Comparison of ENCODE assay signal across 8 cellular contexts in genomic region chr13:52851153-52851962, GRCh38. TPM values are rescaled to one million over a fixed set of nuclear protein-coding genes. Genes with fewer than 3 reads are reported as not detected.
DNase-seq lines count a peak whose midpoint lies in the region; ATAC-seq and TF ChIP-seq lines count a peak whose summit lies in the region.

No MANE protein-coding gene starts in this region.

- no peaks in the 10 kb centered on the region for H3K36me3 Mint-ChIP-seq in nephron progenitor cell (ENCODE audit: low read depth)

- peaks cover 66% of the 10 kb centered on the region for H3K4me1 Mint-ChIP-seq in nephron progenitor cell

- peak overlapping the region; percentile 82 for H3K27ac Mint-ChIP-seq in nephron progenitor cell

- DNase-seq in DMS79 treated with DMSO at 0.1 percent for 48 hours (lab: John Stamatoyannopoulos, UW), result peak; percentile 48
- no peak for DNase-seq in DMS79 (lab: John Stamatoyannopoulos, UW)
- DNase-seq in LHCN-M2 (ENCODE audit: low read depth), result peak; percentile 11
- peak; percentile 13 for DNase-seq in fibroblast of peridontal ligament (ENCODE audit: extremely low read depth)
- peak; percentile 56 for DNase-seq in nephron progenitor cell
- no peak for DNase-seq in DMS114 treated with DMSO at 0.1 percent for 48 hours (lab: John Stamatoyannopoulos, UW; ENCODE audit: unreplicated experiment)

- H3K4me3 ChIP-seq in WI38 (ENCODE audit: low read depth, low read length), result peak overlapping the region; percentile 49

- H3K27me3 Mint-ChIP-seq in nephron progenitor cell (ENCODE audit: low read depth, poor library complexity), result peaks cover 67% of the 10 kb centered on the region

- H3K4me3 Mint-ChIP-seq in nephron progenitor cell, result peak overlapping the region; percentile 93

- H3K9me3 Mint-ChIP-seq in nephron progenitor cell, result peaks cover 6% of the 10 kb centered on the region

- no peak for TF ChIP-seq CTCF in WI38 (IDR thresholded peaks at IDR 0.05; ENCODE audit: low read depth, low read length)
- no peak for TF ChIP-seq CTCF in nephron progenitor cell (IDR thresholded peaks at IDR 0.05)

- peak; percentile 83 for ATAC-seq in GM21786 (IDR thresholded peaks at IDR 0.05; ENCODE audit: unreplicated experiment)

RNA-seq across cellular contexts. Expression of gene PCDH8, which starts 2.9 kb away (rescaled TPM):
- not detected in 2 replicates for total RNA-seq in LHCN-M2 (2014; rRNA removed)
- polyA plus RNA-seq in LHCN-M2 (2012), result not detected

Comparison
In these comparisons a context has a peak if more than half of its experiments do, and no peak if none do; other contexts are left out.
1. DNase-seq: peak in DMS79 treated with DMSO at 0.1 percent for 48 hours (single experiment), LHCN-M2 (single experiment), fibroblast of peridontal ligament (single experiment) and nephron progenitor cell (single experiment); none in DMS79 (single experiment) and DMS114 treated with DMSO at 0.1 percent for 48 hours (single experiment).